12 cellular contexts compared by ENCODE assay signal in genomic region chr12:93678779-93679178, GRCh38. TPM values are rescaled to one million over a fixed set of nuclear protein-coding genes. Genes with fewer than 3 reads are reported as not detected.
A peak's percentile ranks its signal among the peaks of the same experiment; 100 is the strongest.
DNase-seq lines count a peak whose midpoint lies in the region; ATAC-seq and TF ChIP-seq lines count a peak whose summit lies in the region.
"Had no signal": no experiment of that assay in that cellular context is flagged by ENCODE, and none has a peak within 500 bp of the region (broad histone marks: within the 10 kb centered on the region; RNA-seq: fewer than 3 reads in every experiment).

No MANE protein-coding gene starts in this region.

- no peak overlapping the region for H3K9ac ChIP-seq in HCT116 (ENCODE audit: low read length)

- peak overlapping the region; percentile 51 to 99 (median 98) for H3K4me3 Mint-ChIP-seq in CD4-positive, CD25-positive, alpha-beta regulatory T cell
- peak overlapping the region; percentile 89 for H3K4me3 Mint-ChIP-seq in activated naive CD8-positive, alpha-beta T cell treated with anti-CD3 and anti-CD28 coated beads, Interleukin-2, amount 10 ng/mL, durations not matched to agents 7 days and 5 days
- H3K4me3 Mint-ChIP-seq in naive thymus-derived CD8-positive, alpha-beta T cell, result peak overlapping the region; percentile 70 to 99 (median 98)

- H3K27me3 ChIP-seq in CD4-positive, CD25-positive, alpha-beta regulatory T cell (ENCODE audit: control insufficient read depth, insufficient read depth, low read length), result no peaks in the 10 kb centered on the region
- H3K27me3 ChIP-seq in HCT116 (ENCODE audit: insufficient read depth, low read length), result no peaks in the 10 kb centered on the region
- H3K27me3 ChIP-seq in WERI-Rb-1 (ENCODE audit: insufficient read depth, low read depth, severe bottlenecking), result no peaks in the 10 kb centered on the region
- no peaks in the 10 kb centered on the region for H3K27me3 ChIP-seq in SJCRH30

- peaks cover 19% of the 10 kb centered on the region for H3K4me1 ChIP-seq in CD4-positive, CD25-positive, alpha-beta regulatory T cell (ENCODE audit: control insufficient read depth, insufficient read depth, low read length, poor library complexity, severe bottlenecking)
- peaks cover 7 to 17% of the 10 kb centered on the region in 2 experiments; a peak in 2 of 4 replicates for H3K4me1 ChIP-seq in HCT116 (ENCODE audit: control insufficient read depth in 1 of 2, insufficient read depth in 2 of 2, low read length in 2 of 2)
- peaks cover 9% of the 10 kb centered on the region for H3K4me1 ChIP-seq in SJCRH30

- H3K36me3 Mint-ChIP-seq in CD4-positive, CD25-positive, alpha-beta regulatory T cell, result peaks cover 33% of the 10 kb centered on the region
- H3K36me3 Mint-ChIP-seq in activated naive CD8-positive, alpha-beta T cell treated with anti-CD3 and anti-CD28 coated beads, Interleukin-2, amount 10 ng/mL, durations not matched to agents 7 days and 5 days, result peaks cover 16% of the 10 kb centered on the region
- peaks cover 0 to 21% (median 19%) of the 10 kb centered on the region in 3 donors for H3K36me3 Mint-ChIP-seq in naive thymus-derived CD8-positive, alpha-beta T cell

- peaks cover 17 to 68% (median 33%) of the 10 kb centered on the region in 4 donors for H3K4me1 Mint-ChIP-seq in CD4-positive, CD25-positive, alpha-beta regulatory T cell
- H3K4me1 Mint-ChIP-seq in activated naive CD8-positive, alpha-beta T cell treated with anti-CD3 and anti-CD28 coated beads, Interleukin-2, amount 10 ng/mL, durations not matched to agents 7 days and 5 days, result peaks cover 23% of the 10 kb centered on the region
- peaks cover 20 to 48% (median 47%) of the 10 kb centered on the region in 4 donors for H3K4me1 Mint-ChIP-seq in naive thymus-derived CD8-positive, alpha-beta T cell

- H3K36me3 ChIP-seq in CD4-positive, CD25-positive, alpha-beta regulatory T cell (ENCODE audit: control insufficient read depth, insufficient read depth, low read length), result no peaks in the 10 kb centered on the region
- H3K36me3 ChIP-seq in HCT116 (ENCODE audit: control insufficient read depth in 1 of 2, insufficient read depth in 2 of 2, low read length in 2 of 2), result no peaks in the 10 kb centered on the region
- no peaks in the 10 kb centered on the region; the same call in 1 of the 2 replicates for H3K36me3 ChIP-seq in WERI-Rb-1
- no peaks in the 10 kb centered on the region for H3K36me3 ChIP-seq in SJCRH30

- H3K27ac ChIP-seq in CD4-positive, CD25-positive, alpha-beta regulatory T cell (ENCODE audit: insufficient read depth, low read length, poor library complexity, severe bottlenecking), result peak overlapping the region; percentile 100
- H3K27ac ChIP-seq in HCT116 (ENCODE audit: low read depth, low read length) (no peak overlapping the region), WERI-Rb-1 (no peak overlapping the region; the same call in 1 of the 2 replicates), SJCRH30 (no peak overlapping the region)

- TF ChIP-seq CTCF in HCT116 (IDR thresholded peaks at IDR 0.05 in 2 of 3, conservative IDR thresholded peaks at IDR 0.05 in 1 of 3; ENCODE audit: borderline replicate concordance in 1 of 3, insufficient read depth in 1 of 3, low read depth in 2 of 3, low read length in 2 of 3) (no peak), WERI-Rb-1 (IDR thresholded peaks at IDR 0.05; ENCODE audit: low read depth, low read length) (no peak)

- ATAC-seq in CD4-positive, CD25-positive, alpha-beta regulatory T cell (ENCODE audit: low read depth in 2 of 2), result no peak
- no peak for ATAC-seq in HCT116
- no peak for ATAC-seq in activated naive CD8-positive, alpha-beta T cell treated with anti-CD3 and anti-CD28 coated beads, Interleukin-2, amount 10 ng/mL, durations not matched to agents 7 days and 5 days (ENCODE audit: low read depth)
- no peak for ATAC-seq in naive thymus-derived CD8-positive, alpha-beta T cell
- no peak for ATAC-seq in HG02588 (IDR thresholded peaks at IDR 0.05; ENCODE audit: unreplicated experiment)

- RAD21 ChIA-PET in HCT116 (lab: Charles Lee; ENCODE audit: low non-redundant PET in 1 of 2, low total read pairs in 2 of 2, uncharacterized antibody in 2 of 2, unreplicated experiment in 2 of 2), result no interaction called here

- no peak overlapping the region for H2AFZ ChIP-seq in HCT116 (ENCODE audit: low read depth, low read length, poor library complexity, severe bottlenecking)

- TF ChIP-seq POLR2A in HCT116 (IDR thresholded peaks at IDR 0.05; ENCODE audit: borderline replicate concordance, extremely low read depth, insufficient read depth, insufficient read length), result no peak

- peak overlapping the region; percentile 92 for H3K4me3 ChIP-seq in CD4-positive, CD25-positive, alpha-beta regulatory T cell (ENCODE audit: low read depth, low read length)
- no peak overlapping the region for H3K4me3 ChIP-seq in HCT116 (replicated peaks in 1 of 2; ENCODE audit: low read depth in 1 of 2, low read length in 2 of 2)
- H3K4me3 ChIP-seq in WERI-Rb-1 (ENCODE audit: low read depth, low read length), result no peak overlapping the region
- no peak overlapping the region for H3K4me3 ChIP-seq in SJCRH30

- peaks cover 5% of the 10 kb centered on the region for H3K27me3 Mint-ChIP-seq in CD4-positive, CD25-positive, alpha-beta regulatory T cell
- peaks cover 8% of the 10 kb centered on the region for H3K27me3 Mint-ChIP-seq in activated naive CD8-positive, alpha-beta T cell treated with anti-CD3 and anti-CD28 coated beads, Interleukin-2, amount 10 ng/mL, durations not matched to agents 7 days and 5 days
- H3K27me3 Mint-ChIP-seq in naive thymus-derived CD8-positive, alpha-beta T cell, result peaks cover 4 to 20% (median 6%) of the 10 kb centered on the region in 5 donors

- TF ChIP-seq RAD21 in HCT116 (IDR thresholded peaks at IDR 0.05; ENCODE audit: low read depth), result no peak

- peaks cover 4% of the 10 kb centered on the region; the same call in 1 of the 2 replicates for H3K79me2 ChIP-seq in HCT116 (ENCODE audit: insufficient read depth, low read length)

- H3K27ac Mint-ChIP-seq in CD4-positive, CD25-positive, alpha-beta regulatory T cell, result peak overlapping the region; percentile 32 to 100 (median 99)
- H3K27ac Mint-ChIP-seq in activated naive CD8-positive, alpha-beta T cell treated with anti-CD3 and anti-CD28 coated beads, Interleukin-2, amount 10 ng/mL, durations not matched to agents 7 days and 5 days, result peak overlapping the region; percentile 98
- peak overlapping the region; percentile 100 for H3K27ac Mint-ChIP-seq in naive thymus-derived CD8-positive, alpha-beta T cell

- peak overlapping the region; percentile 85 for H3K4me2 ChIP-seq in HCT116 (ENCODE audit: low read length)

- POLR2A ChIA-PET in HCT116 (lab: Charles Lee), result no interaction called here
- POLR2A ChIA-PET in activated naive CD8-positive, alpha-beta T cell treated with anti-CD3 and anti-CD28 coated beads, Interleukin-2, amount 10 ng/mL, durations not matched to agents 7 days and 5 days (lab: Charles Lee), result no interaction called here
- POLR2A ChIA-PET in naive thymus-derived CD8-positive, alpha-beta T cell (lab: Charles Lee), result interaction anchor here (0.6 to 0.7 kb wide), 2 partner anchors 13 to 781 kb away, joined by 3 read pairs; no protein-coding TSS in a partner anchor

- H3K9me3 ChIP-seq in CD4-positive, CD25-positive, alpha-beta regulatory T cell (ENCODE audit: control insufficient read depth in 2 of 2, low read length in 2 of 2), result no peaks in the 10 kb centered on the region
- H3K9me3 ChIP-seq in HCT116 (ENCODE audit: control insufficient read depth in 1 of 2, insufficient read depth in 1 of 2, low read depth in 1 of 2, low read length in 2 of 2) (no peaks in the 10 kb centered on the region), WERI-Rb-1 (ENCODE audit: severe bottlenecking) (no peaks in the 10 kb centered on the region), SJCRH30 (replicated peaks) (no peaks in the 10 kb centered on the region)

- DNase-seq in CD4-positive, CD25-positive, alpha-beta regulatory T cell, result no peak
- DNase-seq in HCT116 (ENCODE audit: low read depth, low spot score), result no peak
- no peak for DNase-seq in activated naive CD8-positive, alpha-beta T cell treated with anti-CD3 and anti-CD28 coated beads, Interleukin-2, amount 10 ng/mL, durations not matched to agents 7 days and 5 days
- no peak for DNase-seq in naive thymus-derived CD8-positive, alpha-beta T cell
- no peak for DNase-seq in WERI-Rb-1
- DNase-seq in ecto neural progenitor cell (ENCODE audit: low spot score), result no peak
- DNase-seq in SJCRH30, result no peak
- DNase-seq: activated gamma-delta T cell treated with Interleukin-2 at 50 U/mL for 16 hours, KG1, NCI-H510A, posterior cingulate gyrus had no signal

- BruUV-seq in HCT116 (replicated peaks; lab: Mats Ljungman, UMichigan), result no TSS peak

- no peaks in the 10 kb centered on the region for H4K20me1 ChIP-seq in HCT116 (ENCODE audit: insufficient read depth)

- H3K9me3 Mint-ChIP-seq in CD4-positive, CD25-positive, alpha-beta regulatory T cell, result peaks cover 0 to 4% (median 0%) of the 10 kb centered on the region in 7 donors
- H3K9me3 Mint-ChIP-seq in activated naive CD8-positive, alpha-beta T cell treated with anti-CD3 and anti-CD28 coated beads, Interleukin-2, amount 10 ng/mL, durations not matched to agents 7 days and 5 days, result no peaks in the 10 kb centered on the region
- no peaks in the 10 kb centered on the region for H3K9me3 Mint-ChIP-seq in naive thymus-derived CD8-positive, alpha-beta T cell

- CTCF ChIA-PET in HCT116 (lab: Charles Lee), result interaction anchor here (0.5 kb wide), 1 partner anchor 396 kb away, joined by 3 read pairs; no protein-coding TSS in a partner anchor

- intact Hi-C loops in HCT116 (cut with micrococcal nuclease), result loop anchor here (5.0 kb wide), 1 partner anchor 64 kb away; no protein-coding TSS in a partner anchor

- H3K9me2 ChIP-seq in HCT116 (ENCODE audit: insufficient read depth), result no peaks in the 10 kb centered on the region

TF ChIP-seq in HCT116, 20 proteins besides CTCF, POLR2A, EP300 and RAD21 (continues in another document):
- TF ChIP-seq YY1 (IDR thresholded peaks at IDR 0.05; ENCODE audit: extremely low read depth, insufficient replicate concordance, low read depth, low read length), result no peak
- TF ChIP-seq CEBPB (IDR thresholded peaks at IDR 0.05; ENCODE audit: low read depth), result no peak
- TF ChIP-seq SP1 (IDR thresholded peaks at IDR 0.05; ENCODE audit: low read depth), result no peak

RNA-seq across cellular contexts. Expression of gene CRADD, which starts 1.6 kb away (rescaled TPM):
- total RNA-seq in CD4-positive, CD25-positive, alpha-beta regulatory T cell, result 10.1 TPM
- polyA plus RNA-seq in CD4-positive, CD25-positive, alpha-beta regulatory T cell, result 10 to 100 TPM; 19.5 to 24.2 (median 21.3) TPM
- total RNA-seq in HCT116 (2021; ENCODE audit: unreplicated experiment), result 12.2 TPM
- 9.9 and 10.6 TPM in 2 replicates for polyA plus RNA-seq in HCT116 (2012)
- total RNA-seq in activated naive CD8-positive, alpha-beta T cell treated with anti-CD3 and anti-CD28 coated beads, Interleukin-2, amount 10 ng/mL, durations not matched to agents 7 days and 5 days, result 10 to 100 TPM; 11.3 to 11.5 TPM
- 10 to 100 TPM in 1 of 2 experiments, 1 to 10 TPM in 1; 9.9 to 13.0 TPM for total RNA-seq in naive thymus-derived CD8-positive, alpha-beta T cell
- 10 to 100 TPM; 12.1 to 13.7 (median 13.6) TPM for polyA plus RNA-seq in naive thymus-derived CD8-positive, alpha-beta T cell
- 7.6 and 8.0 TPM in 2 replicates for total RNA-seq in SJCRH30 (2014; rRNA removed; shearing (Covaris generic))
